In genomic region chr4:66887061-66887460, GRCh38 we compare ENCODE assay signal across 7 cellular contexts.
"Had no signal": no experiment of that assay in that cellular context is flagged by ENCODE, and none has a peak within 500 bp of the region (broad histone marks: within the 10 kb centered on the region; RNA-seq: fewer than 3 reads in every experiment).

No MANE protein-coding gene starts in this region.

- DNase-seq: GM23248, GOT3, H7, H9, HCEC 1CT, HFFc6 had no signal

- H3K4me3 ChIP-seq: GM23248, GM23338 had no signal
